Comparison of ENCODE assay signal across 20 cellular contexts in genomic region chr2:182548031-182548950, GRCh38.
DNase-seq lines count a peak whose midpoint lies in the region; ATAC-seq, FAIRE-seq and TF ChIP-seq lines count a peak whose summit lies in the region.
"Had no signal": no experiment of that assay in that cellular context is flagged by ENCODE, and none has a peak within 500 bp of the region (broad histone marks: within the 10 kb centered on the region; RNA-seq: fewer than 3 reads in every experiment).

No MANE protein-coding gene starts in this region.

- POLR2A ChIA-PET in activated CD4-positive, alpha-beta T cell treated with anti-CD3 and anti-CD28 coated beads, Interleukin-2, amount 10 ng/mL, durations not matched to agents 7 days and 5 days (lab: Charles Lee), result no interaction called here

- H3K4me1 ChIP-seq in GM23338 (ENCODE audit: insufficient read depth) (no peaks in the 10 kb centered on the region; the same call in none of the 2 replicates), cardiac muscle cell (ENCODE audit: low read depth) (peaks cover 12% of the 10 kb centered on the region)
- H3K4me1 ChIP-seq: Caco-2, gastrocnemius medialis had no signal

- H3K27ac ChIP-seq in GM23338 (ENCODE audit: low read depth) (no peak overlapping the region), cardiac muscle cell (peak overlapping the region; percentile 41)

- H3K27me3 ChIP-seq in GM23338 (ENCODE audit: insufficient read depth) (no peaks in the 10 kb centered on the region), bronchial epithelial cell (ENCODE audit: control insufficient read depth, insufficient read depth, low read length) (no peaks in the 10 kb centered on the region), cardiac muscle cell (no peaks in the 10 kb centered on the region)
- H3K27me3 ChIP-seq: gastrocnemius medialis had no signal

- H3K4me2 ChIP-seq in GM23338, result no peak overlapping the region

- no peaks in the 10 kb centered on the region for H4K20me1 ChIP-seq in GM23338 (replicated peaks; ENCODE audit: insufficient read depth)

- TF ChIP-seq CTCF in GM23338 (conservative IDR thresholded peaks at IDR 0.05; ENCODE audit: low read depth in 2 of 2), result no peak
- TF ChIP-seq CTCF in bronchial epithelial cell (IDR thresholded peaks at IDR 0.05; ENCODE audit: insufficient read depth, low read length, severe bottlenecking), result no peak
- TF ChIP-seq CTCF in cardiac muscle cell (IDR thresholded peaks at IDR 0.05; ENCODE audit: low read depth, low read length), result no peak

- H3K4me3 Mint-ChIP-seq in GM23338, result no peak overlapping the region
- H3K4me3 Mint-ChIP-seq in activated CD4-positive, alpha-beta T cell treated with anti-CD3 and anti-CD28 coated beads, Interleukin-2, amount 10 ng/mL, durations not matched to agents 7 days and 5 days, result no peak overlapping the region
- H3K4me3 Mint-ChIP-seq: stimulated activated naive CD8-positive, alpha-beta T cell treated with anti-CD3 and anti-CD28 coated beads, Interleukin-15, Interleukin-2, amounts not matched to agents 100 ng/mL and 50 ng/mL, for 24 hours had no signal

- H3K27ac Mint-ChIP-seq in GM23338, result peak overlapping the region; percentile 63
- no peak overlapping the region for H3K27ac Mint-ChIP-seq in activated CD4-positive, alpha-beta T cell treated with anti-CD3 and anti-CD28 coated beads, Interleukin-2, amount 10 ng/mL, durations not matched to agents 7 days and 5 days
- H3K27ac Mint-ChIP-seq: stimulated activated naive CD8-positive, alpha-beta T cell treated with anti-CD3 and anti-CD28 coated beads, Interleukin-15, Interleukin-2, amounts not matched to agents 100 ng/mL and 50 ng/mL, for 24 hours had no signal

- H2AFZ ChIP-seq in GM23338, result peak overlapping the region; percentile 24; the same call in 1 of the 2 replicates

- peaks cover 3% of the 10 kb centered on the region for H3K27me3 Mint-ChIP-seq in GM23338 (ENCODE audit: insufficient read depth, low read depth, poor library complexity)
- no peaks in the 10 kb centered on the region for H3K27me3 Mint-ChIP-seq in activated CD4-positive, alpha-beta T cell treated with anti-CD3 and anti-CD28 coated beads, Interleukin-2, amount 10 ng/mL, durations not matched to agents 7 days and 5 days
- H3K27me3 Mint-ChIP-seq: stimulated activated naive CD8-positive, alpha-beta T cell treated with anti-CD3 and anti-CD28 coated beads, Interleukin-15, Interleukin-2, amounts not matched to agents 100 ng/mL and 50 ng/mL, for 24 hours had no signal

- no peaks in the 10 kb centered on the region for H3K36me3 Mint-ChIP-seq in GM23338 (ENCODE audit: low read depth)
- no peaks in the 10 kb centered on the region for H3K36me3 Mint-ChIP-seq in activated CD4-positive, alpha-beta T cell treated with anti-CD3 and anti-CD28 coated beads, Interleukin-2, amount 10 ng/mL, durations not matched to agents 7 days and 5 days (ENCODE audit: low read depth)

- no peaks in the 10 kb centered on the region for H3K9me3 Mint-ChIP-seq in GM23338
- no peaks in the 10 kb centered on the region for H3K9me3 Mint-ChIP-seq in activated CD4-positive, alpha-beta T cell treated with anti-CD3 and anti-CD28 coated beads, Interleukin-2, amount 10 ng/mL, durations not matched to agents 7 days and 5 days
- H3K9me3 Mint-ChIP-seq: stimulated activated naive CD8-positive, alpha-beta T cell treated with anti-CD3 and anti-CD28 coated beads, Interleukin-15, Interleukin-2, amounts not matched to agents 100 ng/mL and 50 ng/mL, for 24 hours had no signal

- DNase-seq in GM23338 (ENCODE audit: low spot score) (peak; percentile 15), bronchial epithelial cell (ENCODE audit: low read depth) (no peak), cardiac muscle cell (ENCODE audit: low read depth in 1 of 2, low spot score in 1 of 2) (peak; percentile 64 to 82), pulmonary artery endothelial cell (ENCODE audit: low read depth, low spot score) (peak; percentile 54), NCI-H345 (lab: John Stamatoyannopoulos, UW) (no peak), retina (no peak)
- DNase-seq in activated CD4-positive, alpha-beta T cell treated with anti-CD3 and anti-CD28 coated beads, Interleukin-2, amount 10 ng/mL, durations not matched to agents 7 days and 5 days, result no peak
- DNase-seq: activated CD4-positive, alpha-beta T cell treated with anti-CD3 and anti-CD28 coated beads, Interleukin-2, amount 50 U/mL, for 4 hours; anterior cingulate cortex; Caco-2; effector CD4-positive, alpha-beta T cell; gastrocnemius medialis; GF-D8; NCI-H2029 treated with DMSO at 0.1 percent for 48 hours; NCI-H524 treated with DMSO at 0.1 percent for 48 hours; occipital lobe; OCI-M1; stimulated activated CD4-positive, alpha-beta T cell treated with anti-CD3 and anti-CD28 coated beads, Interleukin-12 subunit alpha, Interleukin-12 subunit beta, amount 100 ng/mL, for 4 hours had no signal

- H3K4me3 ChIP-seq in GM23338 (no peak overlapping the region), bronchial epithelial cell (ENCODE audit: low read depth, low read length) (no peak overlapping the region), cardiac muscle cell (no peak overlapping the region)
- H3K4me3 ChIP-seq: gastrocnemius medialis had no signal

- H3K4me1 Mint-ChIP-seq in GM23338, result peaks cover 12% of the 10 kb centered on the region; the same call in 2 of the 3 replicates
- H3K4me1 Mint-ChIP-seq in activated CD4-positive, alpha-beta T cell treated with anti-CD3 and anti-CD28 coated beads, Interleukin-2, amount 10 ng/mL, durations not matched to agents 7 days and 5 days, result no peaks in the 10 kb centered on the region

- no peaks in the 10 kb centered on the region for H3K79me2 ChIP-seq in GM23338 (replicated peaks; ENCODE audit: insufficient read depth)

- H3K9me2 ChIP-seq in GM23338 (ENCODE audit: insufficient read depth), result 0 out of 2 replicates have a peak, but pooled peaks cover 4% of the 10 kb centered on the region

- H3K36me3 ChIP-seq in GM23338 (ENCODE audit: insufficient read depth) (no peaks in the 10 kb centered on the region), bronchial epithelial cell (ENCODE audit: control insufficient read depth, insufficient read depth, low read length) (no peaks in the 10 kb centered on the region), cardiac muscle cell (no peaks in the 10 kb centered on the region)
- H3K36me3 ChIP-seq: gastrocnemius medialis had no signal

- no peaks in the 10 kb centered on the region for H3F3A ChIP-seq in GM23338 (replicated peaks; ENCODE audit: low read depth)

- peak; percentile 7 for FAIRE-seq in bronchial epithelial cell (lab: Jason Lieb, UNC)

- CTCF ChIA-PET in activated CD4-positive, alpha-beta T cell treated with anti-CD3 and anti-CD28 coated beads, Interleukin-2, amount 10 ng/mL, durations not matched to agents 7 days and 5 days (lab: Charles Lee), result no interaction called here

- no peaks in the 10 kb centered on the region for H3K9me3 ChIP-seq in cardiac muscle cell (ENCODE audit: low read depth)
- H3K9me3 ChIP-seq: Caco-2, gastrocnemius medialis had no signal

- no peak for ATAC-seq in GM23338
- no peak for ATAC-seq in HG02973 (IDR thresholded peaks at IDR 0.05; ENCODE audit: unreplicated experiment)
- ATAC-seq: gastrocnemius medialis had no signal

TF ChIP-seq in GM23338, 12 proteins besides CTCF, POLR2A, EP300 and RAD21 (continues in another document):
- TF ChIP-seq REST (IDR thresholded peaks at IDR 0.05; ENCODE audit: unreplicated experiment) (no peak), NANOG (IDR thresholded peaks at IDR 0.05; ENCODE audit: borderline replicate concordance) (no peak), CREB1 (CRISPR knock-in tag; IDR thresholded peaks at IDR 0.05; ENCODE audit: low read depth) (no peak), POLR2AphosphoS5 (IDR thresholded peaks at IDR 0.05; ENCODE audit: low read depth) (no peak), ZNF331 (CRISPR knock-in tag; IDR thresholded peaks at IDR 0.05; ENCODE audit: low read depth) (no peak), EZH2 (IDR thresholded peaks at IDR 0.05; ENCODE audit: low read depth, unreplicated experiment) (no peak), JUNB (IDR thresholded peaks at IDR 0.05; ENCODE audit: unreplicated experiment) (no peak)

Comparison
In these comparisons a context has a peak if more than half of its experiments do, and no peak if none do; other contexts are left out.
1. DNase-seq: peak in GM23338 (single experiment), cardiac muscle cell (2 of 2) and pulmonary artery endothelial cell (single experiment); none in bronchial epithelial cell (single experiment), NCI-H345 (single experiment), activated CD4-positive, alpha-beta T cell treated with anti-CD3 and anti-CD28 coated beads, Interleukin-2, amount 10 ng/mL, durations not matched to agents 7 days and 5 days (single experiment) and retina (single experiment).